ENCODE assay signal across 8 cellular contexts in genomic region chr2:231648579-231649174, GRCh38. TPM values are rescaled to one million over a fixed set of nuclear protein-coding genes. Genes with fewer than 3 reads are reported as not detected.
DNase-seq lines count a peak whose midpoint lies in the region; ATAC-seq and TF ChIP-seq lines count a peak whose summit lies in the region.

No MANE protein-coding gene starts in this region.

- H3K9me3 ChIP-seq in Panc1 (ENCODE audit: control insufficient read depth, insufficient read depth, low read depth, low read length) (no peaks in the 10 kb centered on the region), gastrocnemius medialis (no peaks in the 10 kb centered on the region)

- no peak overlapping the region for H3K4me3 ChIP-seq in Panc1 (ENCODE audit: low read depth in 2 of 2, low read length in 2 of 2)
- no peak overlapping the region for H3K4me3 ChIP-seq in gastrocnemius medialis

- intact Hi-C loops in Panc1 (cut with micrococcal nuclease; ENCODE audit: unreplicated experiment) (loop anchor here (1.0 to 2.0 kb wide), 2 partner anchors 27 to 66 kb away; no protein-coding TSS in a partner anchor), cardiac septum (cut with DNase I) (loop anchor here (2.0 kb wide), 1 partner anchor 26 kb away; no protein-coding TSS in a partner anchor), gastrocnemius medialis (cut with DNase I; ENCODE audit: low total_unique reads) (loop anchor here (1.0 kb wide), 1 partner anchor 27 kb away; no protein-coding TSS in a partner anchor)

- POLR2A ChIA-PET in Panc1 (lab: Charles Lee), result no interaction called here

- ATAC-seq in HG02852 (IDR thresholded peaks at IDR 0.05; ENCODE audit: unreplicated experiment) (peak; percentile 55), Panc1 (peak; percentile 99), gastrocnemius medialis (peak; percentile 76 to 78), GM21360 (IDR thresholded peaks at IDR 0.05; ENCODE audit: unreplicated experiment) (no peak), GM18519 (IDR thresholded peaks at IDR 0.05; ENCODE audit: low FRiP score, unreplicated experiment) (no peak)

- H3K4me1 ChIP-seq in Panc1 (ENCODE audit: control insufficient read depth, insufficient read depth, low read length) (peaks cover 21% of the 10 kb centered on the region), gastrocnemius medialis (peaks cover 21% of the 10 kb centered on the region in 2 donors)

- no peaks in the 10 kb centered on the region for H3K36me3 ChIP-seq in Panc1 (ENCODE audit: control insufficient read depth, insufficient read depth, low read length)
- no peaks in the 10 kb centered on the region for H3K36me3 ChIP-seq in gastrocnemius medialis

- CTCF ChIA-PET in Panc1 (lab: Charles Lee), result interaction anchor here (0.6 to 0.9 kb wide), 2 partner anchors 26 to 29 kb away, joined by 3 to 4 read pairs; no protein-coding TSS in a partner anchor

- no peak for TF ChIP-seq POLR2A in gastrocnemius medialis (IDR thresholded peaks at IDR 0.05)

- in situ Hi-C loops in Panc1 (cut with HindIII; ENCODE audit: low pct_unique_long_range_greater_than_20kb, low sequenced_read_pairs), result no loop called here
- in situ Hi-C loops in gastrocnemius medialis (cut with MboI; ENCODE audit: low sequenced_read_pairs in 4 of 4), result no loop called here

- DNase-seq in EH (ENCODE audit: low read depth) (peak; percentile 68), Panc1 (ENCODE audit: low read depth, low spot score) (peak; percentile 55), cardiac septum (ENCODE audit: low spot score) (peak; percentile 90), gastrocnemius medialis (peak; percentile 63 to 82)
- peak; percentile 9 for DNase-seq in activated effector memory CD4-positive, alpha-beta T cell treated with Interleukin-2 at 50 U/mL for 16 hours

- peak; percentile 90 for TF ChIP-seq CTCF in Panc1 (IDR thresholded peaks at IDR 0.05)
- peak; percentile 81 to 90 (median 85) for TF ChIP-seq CTCF in gastrocnemius medialis (IDR thresholded peaks at IDR 0.05 in 4 of 5, conservative IDR thresholded peaks at IDR 0.05 in 1 of 5)

- BruUV-seq in Panc1 (replicated peaks; lab: Mats Ljungman, UMichigan), result no TSS peak

- peak overlapping the region; percentile 29; the same call in 1 of the 2 replicates for H3K27ac ChIP-seq in Panc1 (ENCODE audit: low read length)
- H3K27ac ChIP-seq in gastrocnemius medialis, result peak overlapping the region in 1 of 4 donors; percentile 96

- H3K27me3 ChIP-seq in Panc1 (ENCODE audit: control insufficient read depth, insufficient read depth, low read length) (no peaks in the 10 kb centered on the region), gastrocnemius medialis (no peaks in the 10 kb centered on the region)

RNA-seq across cellular contexts. Expression of gene TEX44, which starts 56.0 kb away (rescaled TPM):
- not detected for total RNA-seq in Panc1 (2021; ENCODE audit: unreplicated experiment)
- polyA plus RNA-seq in Panc1 (2012; ENCODE audit: insufficient read length), result not detected
- not detected for total RNA-seq in cardiac septum
- total RNA-seq in gastrocnemius medialis, result not detected

RNA-seq across cellular contexts. Expression of gene PTMA, which starts 59.6 kb away (rescaled TPM):
- total RNA-seq in Panc1 (2021; ENCODE audit: unreplicated experiment), result 1,390 TPM
- polyA plus RNA-seq in Panc1 (2012; ENCODE audit: insufficient read length), result 1,958 TPM
- 256 TPM for total RNA-seq in cardiac septum
- total RNA-seq in gastrocnemius medialis, result 100 to 1,000 TPM; 121 to 177 (median 174) TPM

Comparison
In these comparisons a context has a peak if more than half of its experiments do, and no peak if none do; other contexts are left out.
1. DNase-seq: peak in every context shown above with its lines; median percentile 90 in cardiac septum; 72 in gastrocnemius medialis; 68 in EH; 55 in Panc1; 9 in activated effector memory CD4-positive, alpha-beta T cell treated with Interleukin-2 at 50 U/mL for 16 hours.
2. ATAC-seq: peak in HG02852 (single experiment), Panc1 (single experiment) and gastrocnemius medialis (2 of 2); none in GM21360 (single experiment) and GM18519 (single experiment).